18 cellular contexts compared by ENCODE assay signal in the genomic region with DNA sequence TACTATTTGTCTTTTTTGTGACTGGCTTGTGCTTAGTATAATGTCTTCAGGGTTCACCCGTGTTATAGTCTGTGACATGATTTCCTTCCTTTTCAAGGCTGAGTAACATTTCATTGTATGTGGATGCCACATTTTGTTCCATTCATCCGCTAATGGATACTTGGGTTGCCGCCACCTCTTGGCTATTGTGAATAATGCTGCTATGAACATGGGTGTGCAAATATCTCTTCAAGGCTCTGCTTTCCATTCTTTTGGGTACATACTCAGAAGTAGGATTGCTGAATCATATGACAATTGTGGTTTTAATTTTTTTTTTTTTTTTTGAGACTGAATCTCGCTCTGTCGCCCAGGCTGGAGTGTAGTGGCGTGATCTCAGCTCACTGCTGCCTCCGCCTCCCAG. TPM values are rescaled to one million over a fixed set of nuclear protein-coding genes. Genes with fewer than 3 reads are reported as not detected.
DNase-seq lines count a peak whose midpoint lies in the region; ATAC-seq, FAIRE-seq and TF ChIP-seq lines count a peak whose summit lies in the region.
"Had no signal": no experiment of that assay in that cellular context is flagged by ENCODE, and none has a peak within 500 bp of the region (broad histone marks: within the 10 kb centered on the region; RNA-seq: fewer than 3 reads in every experiment).

No MANE protein-coding gene starts in this region.

- POLR2A ChIA-PET in CD4-positive, alpha-beta T cell (lab: Charles Lee) = no interaction called here
- POLR2A ChIA-PET in K562 (lab: Yijun Ruan, JAX) = no interaction called here
- POLR2A ChIA-PET in CD4-positive, alpha-beta memory T cell (lab: Charles Lee; ENCODE audit: partially characterized antibody) = no interaction called here

- no peaks in the 10 kb centered on the region for H3K79me2 ChIP-seq in OCI-LY3 (ENCODE audit: low read length)
- 0 out of 3 replicates have a peak, but pooled peaks cover under 1% of the 10 kb centered on the region for H3K79me2 ChIP-seq in K562 (ENCODE audit: control insufficient read depth, insufficient read depth, low read length)

- H3K9me3 Mint-ChIP-seq in CD4-positive, alpha-beta T cell = no peaks in the 10 kb centered on the region
- no peaks in the 10 kb centered on the region for H3K9me3 Mint-ChIP-seq in CD4-positive, alpha-beta memory T cell
- H3K9me3 Mint-ChIP-seq: stimulated activated naive B cell treated with anti-CD40 and anti-IgM and Interleukin-4, amounts not matched to agents 10 μg/mL and 1 μg/mL and 100 μg/mL, for 72 hours had no signal

- ATAC-seq in CD4-positive, alpha-beta T cell (ENCODE audit: poor library complexity) = peak; percentile 18
- ATAC-seq in K562 = no peak

- in situ Hi-C loops in K562 (cut with MboI) = no loop called here

- no peak for TF ChIP-seq POLR2A in K562 (conservative IDR thresholded peaks at IDR 0.05)

- H3K4me1 ChIP-seq in OCI-LY3 (ENCODE audit: low read length) = no peaks in the 10 kb centered on the region
- peaks cover 4 to 9% of the 10 kb centered on the region in 2 experiments; a peak in 2 of 5 replicates for H3K4me1 ChIP-seq in K562 (replicated peaks in 1 of 2; ENCODE audit: control insufficient read depth in 2 of 2, insufficient read depth in 2 of 2, low read length in 2 of 2)
- peaks cover 54% of the 10 kb centered on the region for H3K4me1 ChIP-seq in CD4-positive, alpha-beta memory T cell (ENCODE audit: insufficient read depth, low read length)

- peak overlapping the region; percentile 5 for H3K4me3 Mint-ChIP-seq in CD4-positive, alpha-beta T cell
- no peak overlapping the region for H3K4me3 Mint-ChIP-seq in CD4-positive, alpha-beta memory T cell
- H3K4me3 Mint-ChIP-seq: stimulated activated naive B cell treated with anti-CD40 and anti-IgM and Interleukin-4, amounts not matched to agents 10 μg/mL and 1 μg/mL and 100 μg/mL, for 72 hours had no signal

- no peak for FAIRE-seq in K562 (lab: Jason Lieb, UNC)

- peaks cover 73% of the 10 kb centered on the region for H3K4me1 Mint-ChIP-seq in CD4-positive, alpha-beta T cell (ENCODE audit: low read depth)
- peaks cover 30 to 66% (median 53%) of the 10 kb centered on the region in 4 donors for H3K4me1 Mint-ChIP-seq in CD4-positive, alpha-beta memory T cell

- no peaks in the 10 kb centered on the region for H3K9me1 ChIP-seq in K562 (ENCODE audit: control insufficient read depth, insufficient read depth, low read length)

- no peaks in the 10 kb centered on the region for H3K27me3 Mint-ChIP-seq in CD4-positive, alpha-beta T cell
- H3K27me3 Mint-ChIP-seq in CD4-positive, alpha-beta memory T cell = no peaks in the 10 kb centered on the region
- H3K27me3 Mint-ChIP-seq: stimulated activated naive B cell treated with anti-CD40 and anti-IgM and Interleukin-4, amounts not matched to agents 10 μg/mL and 1 μg/mL and 100 μg/mL, for 72 hours had no signal

- intact Hi-C loops in CD4-positive, alpha-beta T cell (cut with DNase I, micrococcal nuclease) = no loop called here
- intact Hi-C loops in K562 (cut with micrococcal nuclease) = no loop called here
- intact Hi-C loops in CD4-positive, alpha-beta memory T cell (cut with micrococcal nuclease) = loop anchor here (2.0 kb wide), 1 partner anchor 14 kb away; no protein-coding TSS in a partner anchor

- H3K4me3 ChIP-seq in OCI-LY3 (ENCODE audit: low read length) (no peak overlapping the region), K562 (no peak overlapping the region)
- no peak overlapping the region for H3K4me3 ChIP-seq in CD4-positive, alpha-beta memory T cell (ENCODE audit: low read length in 2 of 2)
- H3K4me3 ChIP-seq: sigmoid colon had no signal

- no peak for TF ChIP-seq RAD21 in K562 (CRISPR knock-in tag; conservative IDR thresholded peaks at IDR 0.05 in 1 of 2, IDR thresholded peaks at IDR 0.05 in 1 of 2)

- TF ChIP-seq EP300 in K562 (IDR thresholded peaks at IDR 0.05; ENCODE audit: low read length) = no peak

- peak overlapping the region; percentile 71 for H3K27ac Mint-ChIP-seq in CD4-positive, alpha-beta T cell
- H3K27ac Mint-ChIP-seq in CD4-positive, alpha-beta memory T cell = peak overlapping the region in 2 of 7 donors; percentile 6 to 80
- H3K27ac Mint-ChIP-seq: stimulated activated naive B cell treated with anti-CD40 and anti-IgM and Interleukin-4, amounts not matched to agents 10 μg/mL and 1 μg/mL and 100 μg/mL, for 72 hours had no signal

- no TSS peak for BruUV-seq in K562 (replicated peaks; lab: Mats Ljungman, UMichigan)

- H3K36me3 ChIP-seq in OCI-LY3 (replicated peaks; ENCODE audit: low read depth, low read length) (peaks cover under 1% of the 10 kb centered on the region), K562 (ENCODE audit: control insufficient read depth, insufficient read depth, low read length) (peaks cover 25% of the 10 kb centered on the region; the same call in 2 of the 3 replicates)
- H3K36me3 ChIP-seq in CD4-positive, alpha-beta memory T cell (ENCODE audit: insufficient read depth, low read length) = no peaks in the 10 kb centered on the region

- H3K9me3 ChIP-seq in CD4-positive, alpha-beta T cell (ENCODE audit: control insufficient read depth, low read length) = no peaks in the 10 kb centered on the region
- H3K9me3 ChIP-seq in OCI-LY3 (ENCODE audit: insufficient read depth, low read length) (no peaks in the 10 kb centered on the region), K562 (replicated peaks; ENCODE audit: control insufficient read depth, insufficient read depth, low read depth, low read length) (no peaks in the 10 kb centered on the region)
- H3K9me3 ChIP-seq in CD4-positive, alpha-beta memory T cell (ENCODE audit: control insufficient read depth in 1 of 2, low read length in 2 of 2) = no peaks in the 10 kb centered on the region
- H3K9me3 ChIP-seq: sigmoid colon had no signal

- H3K4me2 ChIP-seq in OCI-LY3 (ENCODE audit: low read length) (no peak overlapping the region), K562 (ENCODE audit: insufficient read depth, low read length) (no peak overlapping the region)

- TF ChIP-seq CTCF in CD4-positive, alpha-beta T cell (IDR thresholded peaks at IDR 0.05) = no peak
- TF ChIP-seq CTCF in OCI-LY3 (IDR thresholded peaks at IDR 0.05; ENCODE audit: low read depth, low read length) (peak; percentile 31), K562 (IDR thresholded peaks at IDR 0.05 in 2 of 3, conservative IDR thresholded peaks at IDR 0.05 in 1 of 3; ENCODE audit: insufficient read depth in 2 of 3, low read depth in 1 of 3, low read length in 3 of 3) (peak; percentile 7 to 27 (median 25); a peak in 2 of 6 replicates)

- no peaks in the 10 kb centered on the region for H4K20me1 ChIP-seq in OCI-LY3 (ENCODE audit: insufficient read depth, low read length)
- no peaks in the 10 kb centered on the region for H4K20me1 ChIP-seq in K562 (replicated peaks; ENCODE audit: control insufficient read depth, insufficient read depth, low read length)

- WGBS in K562 (ENCODE audit: insufficient coverage, low coverage, missing lambda C conversion rate) = 86% methylated on average over 6 of the region's 7 CpGs

- H3K27me3 ChIP-seq in CD4-positive, alpha-beta T cell (ENCODE audit: control insufficient read depth, insufficient read depth, low read length) = no peaks in the 10 kb centered on the region
- H3K27me3 ChIP-seq in OCI-LY3 (ENCODE audit: low read depth, low read length) (no peaks in the 10 kb centered on the region), K562 (ENCODE audit: control insufficient read depth in 2 of 2, insufficient read depth in 2 of 2, low read length in 2 of 2) (no peaks in the 10 kb centered on the region)
- H3K27me3 ChIP-seq in CD4-positive, alpha-beta memory T cell (ENCODE audit: insufficient read depth, low read length) = no peaks in the 10 kb centered on the region
- H3K27me3 ChIP-seq: sigmoid colon had no signal

- CTCF ChIA-PET in CD4-positive, alpha-beta T cell (lab: Charles Lee) = interaction anchor here (0.7 kb wide), 1 partner anchor 769 kb away, joined by 3 read pairs; no protein-coding TSS in a partner anchor
- CTCF ChIA-PET in K562 (lab: Yijun Ruan, JAX; ENCODE audit: low intra/inter-chr PET ratio) = no interaction called here
- CTCF ChIA-PET in CD4-positive, alpha-beta memory T cell (lab: Charles Lee; ENCODE audit: partially characterized antibody) = interaction anchor here (1.1 to 1.4 kb wide), 2 partner anchors 11 to 14 kb away, joined by 5 read pairs; no protein-coding TSS in a partner anchor

- H2AFZ ChIP-seq in OCI-LY3 (ENCODE audit: low read depth, low read length) = no peak overlapping the region
- no peak overlapping the region for H2AFZ ChIP-seq in K562 (ENCODE audit: low read depth, low read length)

- peaks cover 73% of the 10 kb centered on the region for H3K36me3 Mint-ChIP-seq in CD4-positive, alpha-beta T cell (ENCODE audit: low read depth)
- H3K36me3 Mint-ChIP-seq in CD4-positive, alpha-beta memory T cell = peaks cover 28 to 49% of the 10 kb centered on the region in 2 donors

- H3K9ac ChIP-seq in OCI-LY3 (ENCODE audit: low read length) (no peak overlapping the region), K562 (ENCODE audit: insufficient read depth in 1 of 2, low read depth in 2 of 2, low read length in 2 of 2) (no peak overlapping the region)

- H3K27ac ChIP-seq in CD4-positive, alpha-beta T cell (ENCODE audit: low read depth, low read length) = no peak overlapping the region
- H3K27ac ChIP-seq in OCI-LY3 (ENCODE audit: low read length) (no peak overlapping the region), K562 (ENCODE audit: extremely low read depth, low read depth, low read length) (no peak overlapping the region)
- H3K27ac ChIP-seq in CD4-positive, alpha-beta memory T cell (ENCODE audit: low read depth, low read length) = no peak overlapping the region
- H3K27ac ChIP-seq: sigmoid colon had no signal

- peak; percentile 19 for DNase-seq in DMS53 (lab: John Stamatoyannopoulos, UW)
- DNase-seq in DMS53 treated with DMSO at 0.1 percent for 48 hours (lab: John Stamatoyannopoulos, UW; ENCODE audit: unreplicated experiment) = no peak
- peak in 1 of 10 experiments; percentile 9 for DNase-seq in CD4-positive, alpha-beta T cell
- no peak for DNase-seq in K562 (ENCODE audit: extremely low read depth in 1 of 4, low spot score in 3 of 4)
- no peak for DNase-seq in CD4-positive, alpha-beta memory T cell
- no peak for DNase-seq in kidney tubule cell (ENCODE audit: low spot score)
- DNase-seq in SKM-1 treated with dmso at 0.1 percent for 144 hours (lab: John Stamatoyannopoulos, UW; ENCODE audit: unreplicated experiment) = no peak
- DNase-seq: 8988T; activated CD4-positive, alpha-beta T cell treated with anti-CD3 and anti-CD28 coated beads, Interleukin-2, amount 50 U/mL, for 48 hours; central memory CD4-positive, alpha-beta T cell; GDM1; mesenchymal stem cell; NCI-H2081; NCI-H526; RPMI8226; sigmoid colon; stimulated activated naive B cell treated with anti-CD40 and anti-IgM and Interleukin-4, amounts not matched to agents 10 μg/mL and 1 μg/mL and 100 μg/mL, for 72 hours had no signal

RNA-seq across cellular contexts. Expression of gene CRTC3, which starts 15.4 kb away (rescaled TPM):
- total RNA-seq in CD4-positive, alpha-beta T cell = 10 to 100 TPM; 90.7 to 92.4 TPM
- total RNA-seq in K562 (2011; cell fraction: chromatin; rRNA removed; ENCODE audit: low replicate concordance) = 42.0 and 91.0 TPM in 2 replicates
- total RNA-seq in K562 (2011; cell fraction: nucleolus; rRNA removed) = 25.7 and 27.0 TPM in 2 replicates
- 50.7 and 99.0 TPM in 2 replicates for total RNA-seq in K562 (2011; cell fraction: nucleoplasm; rRNA removed)
- total RNA-seq in K562 (2014; rRNA removed) (7.5 and 9.1 TPM in 2 replicates), K562 (2014; rRNA removed; fragmentation: Illumina TruSeq; extraction: Trizol) (9.4 and 10.0 TPM in 2 replicates), K562 (2015; rRNA removed; fragmentation: Illumina TruSeq; extraction: Trizol) (11.3 and 11.6 TPM in 2 replicates), K562 (2021) (18.5 and 19.0 TPM in 2 replicates)
- polyA plus RNA-seq in K562 (2011; rRNA removed) (14.1 and 17.2 TPM in 2 replicates), K562 (2014; fragmentation: Illumina TruSeq; extraction: Trizol) (12.7 and 13.8 TPM in 2 replicates), K562 (2014; fragmentation: Nextera tagmentation; extraction: Ambion mirVana) (1 to 10 TPM; 1.2 to 2.1 TPM), K562 (2014; rRNA removed) (9.1 and 11.7 TPM in 2 replicates)
- 8.3 and 11.0 TPM in 2 replicates for polyA plus RNA-seq in K562 (2011; cell fraction: cytosol; rRNA removed)
- 17.7 and 22.6 TPM in 2 replicates for polyA plus RNA-seq in K562 (2011; cell fraction: nucleus; rRNA removed)
- polyA plus RNA-seq in K562 (2012) = 12.6 and 15.1 TPM in 2 replicates
- 21.2 and 24.0 TPM in 2 replicates for polyA minus RNA-seq in K562 (2011; rRNA and poly(A)+ RNA removed)
- polyA minus RNA-seq in K562 (2011; cell fraction: cytosol; rRNA and poly(A)+ RNA removed) = 10.8 and 14.3 TPM in 2 replicates
- polyA minus RNA-seq in K562 (2011; cell fraction: nucleus; rRNA and poly(A)+ RNA removed) = 14.9 and 20.8 TPM in 2 replicates
- total RNA-seq in CD4-positive, alpha-beta memory T cell = 10 to 100 TPM; 72.2 to 75.5 TPM
- 10 to 100 TPM; 14.5 to 40.5 TPM for polyA plus RNA-seq in CD4-positive, alpha-beta memory T cell
